Comparison of ENCODE assay signal across 1 cellular context in the genomic region with DNA sequence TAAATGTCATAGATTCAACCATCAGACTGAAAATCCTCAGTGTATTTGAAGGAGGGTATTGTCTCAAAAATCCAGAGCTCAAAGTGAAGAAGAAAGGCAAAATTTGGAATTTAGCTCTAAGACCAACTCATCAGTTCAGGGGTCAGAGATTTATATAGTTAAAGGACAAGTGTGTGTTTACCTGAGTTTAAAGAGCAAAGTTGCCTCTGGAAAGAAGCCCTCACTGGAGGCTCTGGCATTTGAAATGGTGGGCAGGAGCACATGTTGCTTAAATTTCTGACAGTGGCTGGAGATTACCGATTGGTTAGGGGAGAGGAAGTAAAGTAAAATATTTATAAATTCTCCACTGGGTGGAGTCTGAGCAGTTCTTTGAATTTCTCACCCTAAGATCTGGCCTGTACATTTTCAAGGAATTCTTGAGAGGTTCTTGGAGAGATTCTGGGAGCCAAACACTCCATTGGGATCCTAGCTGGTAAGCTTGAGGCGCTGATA.
TF ChIP-seq lines count a peak whose summit lies in the region.

TSS of gene KYNU (plus strand) at position 400 of the 492 bp plus-strand sequence. CDS start 7,704 bp downstream, outside the sequence.

TF ChIP-seq in HepG2, 621 proteins besides CTCF, POLR2A, EP300 and RAD21 (continued from another document and continues in another):
- TF ChIP-seq ZNF747 (CRISPR knock-in tag; IDR thresholded peaks at IDR 0.05; ENCODE audit: borderline replicate concordance), result no peak
- TF ChIP-seq, protein P1, sequence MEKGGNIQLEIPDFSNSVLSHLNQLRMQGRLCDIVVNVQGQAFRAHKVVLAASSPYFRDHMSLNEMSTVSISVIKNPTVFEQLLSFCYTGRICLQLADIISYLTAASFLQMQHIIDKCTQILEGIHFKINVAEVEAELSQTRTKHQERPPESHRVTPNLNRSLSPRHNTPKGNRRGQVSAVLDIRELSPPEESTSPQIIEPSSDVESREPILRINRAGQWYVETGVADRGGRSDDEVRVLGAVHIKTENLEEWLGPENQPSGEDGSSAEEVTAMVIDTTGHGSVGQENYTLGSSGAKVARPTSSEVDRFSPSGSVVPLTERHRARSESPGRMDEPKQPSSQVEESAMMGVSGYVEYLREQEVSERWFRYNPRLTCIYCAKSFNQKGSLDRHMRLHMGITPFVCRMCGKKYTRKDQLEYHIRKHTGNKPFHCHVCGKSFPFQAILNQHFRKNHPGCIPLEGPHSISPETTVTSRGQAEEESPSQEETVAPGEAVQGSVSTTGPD (CRISPR knock-in tag; IDR thresholded peaks at IDR 0.05), result no peak
- TF ChIP-seq IRF2 (CRISPR knock-in tag; IDR thresholded peaks at IDR 0.05), result peak; percentile 33; the same call in 1 of the 2 replicates
- TF ChIP-seq ZZZ3 (CRISPR knock-in tag; IDR thresholded peaks at IDR 0.05; ENCODE audit: borderline replicate concordance), result no peak
- TF ChIP-seq ZNF143 (CRISPR knock-in tag; IDR thresholded peaks at IDR 0.05), result no peak
- peak; percentile 30 for TF ChIP-seq ASH2L (IDR thresholded peaks at IDR 0.05; ENCODE audit: insufficient read length, low read depth, low read length)
- peak; percentile 71 for TF ChIP-seq ZEB1 (IDR thresholded peaks at IDR 0.05; ENCODE audit: insufficient replicate concordance, low read depth)
- no peak for TF ChIP-seq ZNF749 (CRISPR knock-in tag; IDR thresholded peaks at IDR 0.05; ENCODE audit: borderline replicate concordance)
- TF ChIP-seq, protein P2, sequence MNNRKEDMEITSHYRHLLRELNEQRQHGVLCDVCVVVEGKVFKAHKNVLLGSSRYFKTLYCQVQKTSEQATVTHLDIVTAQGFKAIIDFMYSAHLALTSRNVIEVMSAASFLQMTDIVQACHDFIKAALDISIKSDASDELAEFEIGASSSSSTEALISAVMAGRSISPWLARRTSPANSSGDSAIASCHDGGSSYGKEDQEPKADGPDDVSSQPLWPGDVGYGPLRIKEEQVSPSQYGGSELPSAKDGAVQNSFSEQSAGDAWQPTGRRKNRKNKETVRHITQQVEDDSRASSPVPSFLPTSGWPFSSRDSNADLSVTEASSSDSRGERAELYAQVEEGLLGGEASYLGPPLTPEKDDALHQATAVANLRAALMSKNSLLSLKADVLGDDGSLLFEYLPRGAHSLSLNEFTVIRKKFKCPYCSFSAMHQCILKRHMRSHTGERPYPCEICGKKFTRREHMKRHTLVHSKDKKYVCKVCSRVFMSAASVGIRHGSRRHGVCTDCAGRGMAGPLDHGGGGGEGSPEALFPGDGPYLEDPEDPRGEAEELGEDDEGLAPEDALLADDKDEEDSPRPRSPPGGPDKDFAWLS (CRISPR knock-in tag; IDR thresholded peaks at IDR 0.05; ENCODE audit: borderline replicate concordance), result no peak
- no peak for TF ChIP-seq ZNF282 (IDR thresholded peaks at IDR 0.05; ENCODE audit: partially characterized antibody)
- TF ChIP-seq KDM6A (CRISPR knock-in tag; IDR thresholded peaks at IDR 0.05; ENCODE audit: low read depth), result peak; percentile 25; the same call in 1 of the 2 replicates
- TF ChIP-seq GTF3A (CRISPR knock-in tag; conservative IDR thresholded peaks at IDR 0.05), result no peak
- no peak for TF ChIP-seq REXO4 (CRISPR knock-in tag; IDR thresholded peaks at IDR 0.05; ENCODE audit: borderline replicate concordance)
- peak; percentile 85 for TF ChIP-seq PAXIP1 (CRISPR knock-in tag; conservative IDR thresholded peaks at IDR 0.05)
- no peak for TF ChIP-seq ZNF30 (CRISPR knock-in tag; IDR thresholded peaks at IDR 0.05)
- no peak for TF ChIP-seq ZNF605 (CRISPR knock-in tag; IDR thresholded peaks at IDR 0.05)
- no peak for TF ChIP-seq FIP1L1 (IDR thresholded peaks at IDR 0.05; ENCODE audit: borderline replicate concordance, insufficient read depth, low read depth, low read length)
- peak; percentile 80; the same call in 1 of the 3 replicates for TF ChIP-seq MXI1 (IDR thresholded peaks at IDR 0.05; ENCODE audit: borderline replicate concordance, low read depth, low read length)
- peak; percentile 35; the same call in 1 of the 2 replicates for TF ChIP-seq RXRB (CRISPR knock-in tag; IDR thresholded peaks at IDR 0.05; ENCODE audit: borderline replicate concordance)
- no peak; the same call in 1 of the 2 replicates for TF ChIP-seq STAG1 (CRISPR knock-in tag; IDR thresholded peaks at IDR 0.05)
- TF ChIP-seq GABPA (IDR thresholded peaks at IDR 0.05; ENCODE audit: low read depth, low read length), result no peak
- no peak for TF ChIP-seq GABPA (CRISPR knock-in tag; IDR thresholded peaks at IDR 0.05; ENCODE audit: low read depth)
- TF ChIP-seq FOXM1 (CRISPR knock-in tag; IDR thresholded peaks at IDR 0.05), result no peak
- TF ChIP-seq THRA (CRISPR knock-in tag; IDR thresholded peaks at IDR 0.05; ENCODE audit: borderline replicate concordance), result peak; percentile 58
- 0 out of 2 replicates have a peak, but pooled peaks have one; percentile 16 for TF ChIP-seq MIER3 (CRISPR knock-in tag; IDR thresholded peaks at IDR 0.05; ENCODE audit: borderline replicate concordance)
- no peak for TF ChIP-seq USF2 (IDR thresholded peaks at IDR 0.05; ENCODE audit: low read depth, low read length)
- TF ChIP-seq USF2 (CRISPR knock-in tag; IDR thresholded peaks at IDR 0.05; ENCODE audit: borderline replicate concordance), result no peak
- TF ChIP-seq THAP8 (CRISPR knock-in tag; IDR thresholded peaks at IDR 0.05; ENCODE audit: borderline replicate concordance), result no peak
- 0 out of 2 replicates have a peak, but pooled peaks have one; percentile 38 for TF ChIP-seq WIZ (CRISPR knock-in tag; IDR thresholded peaks at IDR 0.05)
- TF ChIP-seq PHF5A (CRISPR knock-in tag; IDR thresholded peaks at IDR 0.05; ENCODE audit: low read depth, unreplicated experiment), result no peak
- no peak for TF ChIP-seq LRRFIP1 (CRISPR knock-in tag; conservative IDR thresholded peaks at IDR 0.05)
- TF ChIP-seq FUBP1 (CRISPR knock-in tag; IDR thresholded peaks at IDR 0.05; ENCODE audit: borderline replicate concordance), result no peak
- no peak for TF ChIP-seq NKX3-1 (CRISPR knock-in tag; IDR thresholded peaks at IDR 0.05)
- TF ChIP-seq KAT2B (IDR thresholded peaks at IDR 0.05; ENCODE audit: borderline replicate concordance, low read depth, low read length), result no peak
- TF ChIP-seq TAF15 (IDR thresholded peaks at IDR 0.05; ENCODE audit: low read depth, low read length, poor library complexity, severe bottlenecking), result no peak
- no peak for TF ChIP-seq TCF7L2 (IDR thresholded peaks at IDR 0.05; ENCODE audit: low read depth, low read length)
- peak; percentile 29; the same call in 1 of the 2 replicates for TF ChIP-seq CEBPB (IDR thresholded peaks at IDR 0.05; ENCODE audit: borderline replicate concordance, low read depth, low read length)
- no peak for TF ChIP-seq ZNF572 (CRISPR knock-in tag; IDR thresholded peaks at IDR 0.05)
- no peak for TF ChIP-seq ZNF674 (CRISPR knock-in tag; IDR thresholded peaks at IDR 0.05; ENCODE audit: low read depth)
- TF ChIP-seq ZNF773 (CRISPR knock-in tag; IDR thresholded peaks at IDR 0.05; ENCODE audit: borderline replicate concordance), result no peak
- no peak for TF ChIP-seq U2AF1 (optimal IDR thresholded peaks at IDR 0.05; ENCODE audit: low read depth, low read length)
- TF ChIP-seq, protein P3, sequence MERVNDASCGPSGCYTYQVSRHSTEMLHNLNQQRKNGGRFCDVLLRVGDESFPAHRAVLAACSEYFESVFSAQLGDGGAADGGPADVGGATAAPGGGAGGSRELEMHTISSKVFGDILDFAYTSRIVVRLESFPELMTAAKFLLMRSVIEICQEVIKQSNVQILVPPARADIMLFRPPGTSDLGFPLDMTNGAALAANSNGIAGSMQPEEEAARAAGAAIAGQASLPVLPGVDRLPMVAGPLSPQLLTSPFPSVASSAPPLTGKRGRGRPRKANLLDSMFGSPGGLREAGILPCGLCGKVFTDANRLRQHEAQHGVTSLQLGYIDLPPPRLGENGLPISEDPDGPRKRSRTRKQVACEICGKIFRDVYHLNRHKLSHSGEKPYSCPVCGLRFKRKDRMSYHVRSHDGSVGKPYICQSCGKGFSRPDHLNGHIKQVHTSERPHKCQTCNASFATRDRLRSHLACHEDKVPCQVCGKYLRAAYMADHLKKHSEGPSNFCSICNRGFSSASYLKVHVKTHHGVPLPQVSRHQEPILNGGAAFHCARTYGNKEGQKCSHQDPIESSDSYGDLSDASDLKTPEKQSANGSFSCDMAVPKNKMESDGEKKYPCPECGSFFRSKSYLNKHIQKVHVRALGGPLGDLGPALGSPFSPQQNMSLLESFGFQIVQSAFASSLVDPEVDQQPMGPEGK (CRISPR knock-in tag; IDR thresholded peaks at IDR 0.05), result 0 out of 2 replicates have a peak, but pooled peaks have one; percentile 35
- TF ChIP-seq SIN3A (IDR thresholded peaks at IDR 0.05; ENCODE audit: borderline replicate concordance, low read depth, low read length), result peak; percentile 86
- TF ChIP-seq ZFP82 (CRISPR knock-in tag; IDR thresholded peaks at IDR 0.05; ENCODE audit: borderline replicate concordance), result no peak
